2 cellular contexts compared by ENCODE assay signal in genomic region chr19:34269489-34269888, GRCh38.
TF ChIP-seq lines count a peak whose summit lies in the region.

No MANE protein-coding gene starts in this region.

TF ChIP-seq in SK-N-SH, 30 proteins besides CTCF, POLR2A, EP300 and RAD21 (continued from another document):
- TF ChIP-seq PBX3 (IDR thresholded peaks at IDR 0.05) = no peak
- no peak for TF ChIP-seq TCF12 (IDR thresholded peaks at IDR 0.05)

TF ChIP-seq in SK-N-SH treated with all-trans-retinoic acid at 6 μM for 48 hours, 23 proteins besides CTCF, POLR2A, EP300 and RAD21 (continued from another document):
- TF ChIP-seq CSRNP3 (CRISPR knock-in tag; IDR thresholded peaks at IDR 0.05) = no peak
